1 cellular context compared by ENCODE assay signal in genomic region chr12:26994109-26994508, GRCh38.
A peak's percentile ranks its signal among the peaks of the same experiment; 100 is the strongest.
TF ChIP-seq lines count a peak whose summit lies in the region.

No MANE protein-coding gene starts in this region.

TF ChIP-seq in HEK293, 187 proteins besides CTCF, POLR2A, EP300 and RAD21 (continued from another document):
- TF ChIP-seq KLF1 (tag by site-specific recombination; IDR thresholded peaks at IDR 0.05) (no peak), ZNF114 (tag by site-specific recombination; IDR thresholded peaks at IDR 0.05) (no peak)
- TF ChIP-seq, protein P1, sequence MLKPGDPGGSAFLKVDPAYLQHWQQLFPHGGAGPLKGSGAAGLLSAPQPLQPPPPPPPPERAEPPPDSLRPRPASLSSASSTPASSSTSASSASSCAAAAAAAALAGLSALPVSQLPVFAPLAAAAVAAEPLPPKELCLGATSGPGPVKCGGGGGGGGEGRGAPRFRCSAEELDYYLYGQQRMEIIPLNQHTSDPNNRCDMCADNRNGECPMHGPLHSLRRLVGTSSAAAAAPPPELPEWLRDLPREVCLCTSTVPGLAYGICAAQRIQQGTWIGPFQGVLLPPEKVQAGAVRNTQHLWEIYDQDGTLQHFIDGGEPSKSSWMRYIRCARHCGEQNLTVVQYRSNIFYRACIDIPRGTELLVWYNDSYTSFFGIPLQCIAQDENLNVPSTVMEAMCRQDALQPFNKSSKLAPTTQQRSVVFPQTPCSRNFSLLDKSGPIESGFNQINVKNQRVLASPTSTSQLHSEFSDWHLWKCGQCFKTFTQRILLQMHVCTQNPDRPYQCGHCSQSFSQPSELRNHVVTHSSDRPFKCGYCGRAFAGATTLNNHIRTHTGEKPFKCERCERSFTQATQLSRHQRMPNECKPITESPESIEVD (tag by site-specific recombination; IDR thresholded peaks at IDR 0.05): peak; percentile 84
